In the genomic region with DNA sequence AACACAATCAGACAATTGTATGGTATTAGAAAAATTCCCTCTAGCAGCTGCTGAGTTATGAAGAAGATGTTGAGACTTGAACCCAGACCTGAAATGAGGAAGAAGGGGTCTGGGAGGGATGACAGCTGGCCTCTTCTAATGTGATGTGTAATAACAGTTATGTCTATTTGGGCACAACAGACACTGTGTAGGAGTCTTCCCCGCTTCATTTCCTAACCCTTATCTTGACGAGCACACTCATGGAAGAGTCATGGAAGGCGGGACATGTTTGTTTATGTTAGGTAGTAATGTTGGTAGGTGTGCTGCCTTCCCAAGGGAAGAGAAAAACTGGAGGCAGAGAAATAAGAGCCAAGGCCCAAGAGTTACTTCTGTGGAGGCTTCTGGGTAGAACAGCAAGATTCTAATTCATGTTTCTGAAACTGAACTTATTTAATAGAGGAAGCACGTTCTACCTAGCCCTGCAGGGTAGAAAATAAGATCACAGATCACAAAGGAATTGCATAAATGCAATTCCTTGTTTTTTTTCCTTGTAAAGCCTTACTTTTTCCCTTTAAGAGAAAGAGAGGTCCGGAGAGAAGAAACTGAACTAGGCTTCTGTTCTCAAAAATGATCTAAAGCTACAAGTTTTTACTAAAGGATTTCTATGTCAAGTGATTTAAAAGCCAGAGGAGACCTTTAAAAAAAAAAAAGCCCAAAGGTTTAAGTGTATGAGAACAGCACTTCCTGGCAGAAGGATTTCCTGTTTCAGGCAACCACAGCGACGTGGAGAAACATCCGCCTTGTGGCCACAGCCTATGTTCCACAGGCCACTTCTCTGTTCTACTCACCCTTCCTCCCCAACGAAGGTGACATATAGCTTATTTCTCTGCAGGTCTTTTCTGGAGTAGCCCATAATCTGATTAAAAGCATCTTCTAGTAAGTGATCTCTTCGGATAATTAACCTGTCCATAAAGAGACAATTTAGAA, we compare ENCODE assay signal across 8 cellular contexts.
DNase-seq lines count a peak whose midpoint lies in the region; ATAC-seq and TF ChIP-seq lines count a peak whose summit lies in the region.

No MANE protein-coding gene starts in this region.

- CTCF ChIA-PET in OCI-LY7 (lab: Charles Lee; ENCODE audit: unreplicated experiment) = interaction anchor here (0.9 to 2.4 kb wide), 4 partner anchors 23 to 64 kb away, joined by 3 to 12 read pairs (median 4); no protein-coding TSS in a partner anchor

- peak overlapping the region; percentile 74 for H3K4me2 ChIP-seq in OCI-LY7 (ENCODE audit: low read length)

- H3K9me3 ChIP-seq in OCI-LY7 (ENCODE audit: low read length) (no peaks in the 10 kb centered on the region; the same call in 1 of the 2 replicates), gastroesophageal sphincter (no peaks in the 10 kb centered on the region)

- DNase-seq in OCI-LY7 (ENCODE audit: low spot score) = peak; percentile 96
- DNase-seq in activated T-cell treated with anti-CD3 and anti-CD28 coated beads, Interleukin-2, amount 50 U/mL, for 1 hour = peak; percentile 72
- no peak for DNase-seq in AG08395 (ENCODE audit: low spot score)
- no peak for DNase-seq in NCI-H526 (lab: John Stamatoyannopoulos, UW)

- H3K27ac ChIP-seq in OCI-LY7 (ENCODE audit: low read depth, low read length, poor library complexity, severe bottlenecking) (peak overlapping the region; percentile 93), gastroesophageal sphincter (peak overlapping the region; percentile 28 to 55 (median 44)), skin epidermis (peak overlapping the region in 19 of 21 experiments; percentile 53 to 95 (median 82))

- TF ChIP-seq CTCF in OCI-LY7 (conservative IDR thresholded peaks at IDR 0.05; ENCODE audit: low read length) (peak; percentile 37; the same call in 1 of the 2 replicates), gastroesophageal sphincter (IDR thresholded peaks at IDR 0.05) (peak in 1 of 4 experiments; percentile 14)

- peak; percentile 77 for ATAC-seq in GM18517 (IDR thresholded peaks at IDR 0.05; ENCODE audit: unreplicated experiment)
- ATAC-seq in HG02885 (IDR thresholded peaks at IDR 0.05; ENCODE audit: poor library complexity, unreplicated experiment) = peak; percentile 82
- ATAC-seq in gastroesophageal sphincter = peak; percentile 64

- H3K79me2 ChIP-seq in OCI-LY7 (ENCODE audit: insufficient read depth, low read depth, low read length) = no peaks in the 10 kb centered on the region

- BruUV-seq in OCI-LY7 (replicated peaks; lab: Mats Ljungman, UMichigan) = TSS peak; percentile 86

- no peak for TF ChIP-seq EP300 in gastroesophageal sphincter (IDR thresholded peaks at IDR 0.05)

- H3K36me3 ChIP-seq in OCI-LY7 (ENCODE audit: insufficient read depth, low read length) = no peaks in the 10 kb centered on the region; the same call in 1 of the 2 replicates
- H3K36me3 ChIP-seq in gastroesophageal sphincter = no peaks in the 10 kb centered on the region

- no peaks in the 10 kb centered on the region for H4K20me1 ChIP-seq in OCI-LY7 (ENCODE audit: insufficient read depth, low read length)

- 64 to 74% methylated on average over 8 to 10 of the region's 10 CpGs for WGBS in gastroesophageal sphincter (ENCODE audit: low coverage in 1 of 2), 2 donors

- intact Hi-C loops in OCI-LY7 (cut with micrococcal nuclease; ENCODE audit: unreplicated experiment) = loop anchor here (1.0 to 2.0 kb wide), 3 partner anchors 29 to 64 kb away; no protein-coding TSS in a partner anchor

- peaks cover 63% of the 10 kb centered on the region for H3K4me1 ChIP-seq in OCI-LY7 (ENCODE audit: insufficient read depth, low read length, poor library complexity, severe bottlenecking)
- no peaks in the 10 kb centered on the region for H3K4me1 ChIP-seq in gastroesophageal sphincter

- peak overlapping the region; percentile 53 for H3K4me3 ChIP-seq in OCI-LY7 (ENCODE audit: low read depth, low read length, poor library complexity, severe bottlenecking)
- no peak overlapping the region for H3K4me3 ChIP-seq in gastroesophageal sphincter
- no peak overlapping the region for H3K4me3 ChIP-seq in skin epidermis

- no peaks in the 10 kb centered on the region for H3K27me3 ChIP-seq in gastroesophageal sphincter

- POLR2A ChIA-PET in OCI-LY7 (lab: Charles Lee) = interaction anchor here (0.6 to 14.5 kb wide), 24 partner anchors 8 to 1063 kb away, joined by 3 to 139 read pairs (median 6); a partner anchor contains a TSS

- H3K9me2 ChIP-seq in OCI-LY7 (ENCODE audit: insufficient read depth, low read length) = no peaks in the 10 kb centered on the region

- TF ChIP-seq POLR2A in gastroesophageal sphincter (IDR thresholded peaks at IDR 0.05) = no peak

- peak overlapping the region; percentile 82; the same call in 1 of the 2 replicates for H2AFZ ChIP-seq in OCI-LY7 (ENCODE audit: low read length)

Comparison
In these comparisons a context has a peak if more than half of its experiments do, and no peak if none do; other contexts are left out.
1. DNase-seq: peak in OCI-LY7 (single experiment) and activated T-cell treated with anti-CD3 and anti-CD28 coated beads, Interleukin-2, amount 50 U/mL, for 1 hour (single experiment); none in AG08395 (single experiment) and NCI-H526 (0 of 2).
2. Peak in every context shown above with its lines, with median percentiles within 50 percentile points of each other: ATAC-seq and H3K27ac ChIP-seq.